ENCODE assay signal across 8 cellular contexts in genomic region chr5:134527156-134527960, GRCh38. TPM values are rescaled to one million over a fixed set of nuclear protein-coding genes. Genes with fewer than 3 reads are reported as not detected.
A peak's percentile ranks its signal among the peaks of the same experiment; 100 is the strongest.
DNase-seq lines count a peak whose midpoint lies in the region; ATAC-seq and TF ChIP-seq lines count a peak whose summit lies in the region.

No MANE protein-coding gene starts in this region.

- no TSS peak for BruUV-seq in PC-3 (replicated peaks; lab: Mats Ljungman, UMichigan)

- H3K27ac ChIP-seq in HUES6 (ENCODE audit: low read depth, low read length), result peak overlapping the region; percentile 81; the same call in 1 of the 2 replicates
- peak overlapping the region; percentile 69 for H3K27ac ChIP-seq in PC-3 (ENCODE audit: low read length)
- H3K27ac ChIP-seq in esophagus muscularis mucosa (replicated peaks in 1 of 4), result peak overlapping the region; percentile 96 to 100 (median 99)

- no peak for TF ChIP-seq EP300 in esophagus muscularis mucosa (IDR thresholded peaks at IDR 0.05)

- H3K9me3 ChIP-seq in HUES6 (ENCODE audit: control insufficient read depth, insufficient read depth, low read depth, low read length) (no peaks in the 10 kb centered on the region), PC-3 (ENCODE audit: low read length) (no peaks in the 10 kb centered on the region), esophagus muscularis mucosa (no peaks in the 10 kb centered on the region)

- H3K9me2 ChIP-seq in PC-3 (replicated peaks; ENCODE audit: low read length), result no peaks in the 10 kb centered on the region

- CTCF ChIA-PET in PC-3 (lab: Charles Lee), result interaction anchor here (0.7 kb wide), 1 partner anchor 121 kb away, joined by 8 read pairs; the partner anchor contains the start of gene SEC24A

- POLR2A ChIA-PET in PC-3 (lab: Charles Lee; ENCODE audit: unreplicated experiment), result no interaction called here

- peak overlapping the region; percentile 78 for H3K9ac ChIP-seq in HUES6 (ENCODE audit: low read length)
- H3K9ac ChIP-seq in PC-3 (ENCODE audit: low read length), result peak overlapping the region; percentile 68

- ATAC-seq in GM21367 (IDR thresholded peaks at IDR 0.05; ENCODE audit: unreplicated experiment) (peak; percentile 34), PC-3 (peak; percentile 57)

- DNase-seq in COR-L47 (lab: John Stamatoyannopoulos, UW) (peak; percentile 79), PC-3 (peak; percentile 69), esophagus muscularis mucosa (ENCODE audit: extremely low spot score) (peak; percentile 95), myocyte (ENCODE audit: low read depth) (peak; percentile 82)
- peak; percentile 89 to 91 for DNase-seq in activated T-cell treated with anti-CD3 and anti-CD28 coated beads, Interleukin-2, amount 50 U/mL, for 48 hours
- peak; percentile 69 to 78 for DNase-seq in stimulated activated CD8-positive, alpha-beta memory T cell treated with anti-CD3 and anti-CD28 coated beads, Interleukin-7, amount 100 ng/mL, for 48 hours (ENCODE audit: extremely low read depth in 1 of 2, low read depth in 1 of 2)

- H3K4me3 ChIP-seq in HUES6 (ENCODE audit: low read depth, low read length) (peak overlapping the region; percentile 93), PC-3 (ENCODE audit: low read length) (peak overlapping the region; percentile 76), esophagus muscularis mucosa (peak overlapping the region; percentile 79 to 97 (median 92))

- under 1% methylated on average over 51 of the region's 57 CpGs for WGBS in esophagus muscularis mucosa

- no peaks in the 10 kb centered on the region for H3K27me3 ChIP-seq in HUES6 (ENCODE audit: control insufficient read depth, insufficient read depth, low read length)
- no peaks in the 10 kb centered on the region for H3K27me3 ChIP-seq in PC-3 (ENCODE audit: low read length)
- no peaks in the 10 kb centered on the region for H3K27me3 ChIP-seq in esophagus muscularis mucosa

- peak overlapping the region; percentile 89 for H3K4me2 ChIP-seq in PC-3 (ENCODE audit: low read length)

- H2AFZ ChIP-seq in PC-3 (ENCODE audit: low read length), result peak overlapping the region; percentile 89

- intact Hi-C loops in PC-3 (cut with micrococcal nuclease) (loop anchor here (2.0 kb wide), 3 partner anchors 117 to 225 kb away; partner anchors contain the start of genes CDKN2AIPNL and UBE2B), esophagus muscularis mucosa (cut with DNase I) (loop anchor here (1.0 kb wide), 1 partner anchor 156 kb away; the partner anchor contains the start of gene UBE2B)

- H4K20me1 ChIP-seq in PC-3 (ENCODE audit: low read length), result peaks cover 8% of the 10 kb centered on the region; the same call in 1 of the 2 replicates

- H3K36me3 ChIP-seq in HUES6 (ENCODE audit: control insufficient read depth, insufficient read depth, low read length) (no peaks in the 10 kb centered on the region), PC-3 (ENCODE audit: low read depth, low read length) (no peaks in the 10 kb centered on the region), esophagus muscularis mucosa (no peaks in the 10 kb centered on the region)

- H3K79me2 ChIP-seq in PC-3 (ENCODE audit: low read length), result peaks cover 75% of the 10 kb centered on the region

- TF ChIP-seq CTCF in PC-3 (conservative IDR thresholded peaks at IDR 0.05; ENCODE audit: low read depth, low read length) (peak; percentile 59), esophagus muscularis mucosa (IDR thresholded peaks at IDR 0.05) (peak in 2 of 3 experiments; percentile 90 to 91)

- H3K4me1 ChIP-seq in HUES6 (ENCODE audit: control insufficient read depth, insufficient read depth, low read length), result peaks cover 53% of the 10 kb centered on the region
- H3K4me1 ChIP-seq in PC-3 (ENCODE audit: insufficient read depth, low read length), result peaks cover 18% of the 10 kb centered on the region
- peaks cover 45 to 69% (median 60%) of the 10 kb centered on the region in 4 donors for H3K4me1 ChIP-seq in esophagus muscularis mucosa

- TF ChIP-seq POLR2A in esophagus muscularis mucosa (IDR thresholded peaks at IDR 0.05; ENCODE audit: low read depth), result peak; percentile 58

- no peaks in the 10 kb centered on the region for H3F3A ChIP-seq in PC-3 (ENCODE audit: low read length, unreplicated experiment)

RNA-seq across cellular contexts. Expression of gene JADE2, which starts 1.9 kb away (rescaled TPM):
- total RNA-seq in PC-3 (2014; rRNA removed) (33.2 and 42.3 TPM in 2 replicates), esophagus muscularis mucosa (10 to 100 TPM; 55.5 to 95.5 (median 77.1) TPM), myocyte (5.9 and 10.2 TPM in 2 replicates)
- 9.2 TPM for polyA plus RNA-seq in myocyte (2012)

Comparison
In these comparisons a context has a peak if more than half of its experiments do, and no peak if none do; other contexts are left out.
1. Peak in every context shown above with its lines: DNase-seq, ATAC-seq, H3K4me3 ChIP-seq and H3K27ac ChIP-seq.